Comparison of ENCODE assay signal across 8 cellular contexts in the genomic region with DNA sequence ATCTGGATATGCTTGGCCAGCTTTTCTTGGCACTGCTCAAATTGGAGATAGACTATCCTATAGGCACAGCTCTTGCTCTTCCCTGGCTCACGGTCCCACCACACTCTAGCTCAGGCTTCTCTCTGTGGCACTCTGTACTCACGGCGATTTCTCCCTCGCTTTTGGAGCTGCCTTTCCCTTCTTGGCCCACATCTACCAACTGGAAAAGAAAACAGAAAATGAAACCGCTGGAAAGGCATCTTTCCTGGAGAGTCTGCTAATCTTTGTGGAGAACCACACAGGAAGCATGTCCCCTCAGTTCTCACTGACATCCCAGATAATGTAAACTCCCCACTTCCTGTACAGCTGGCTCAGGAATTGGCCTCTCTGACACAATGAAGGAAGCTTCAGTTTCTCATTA.
DNase-seq lines count a peak whose midpoint lies in the region; ATAC-seq, FAIRE-seq and TF ChIP-seq lines count a peak whose summit lies in the region.

No MANE protein-coding gene starts in this region.

- H3K27ac ChIP-seq in kidney (ENCODE audit: low read depth in 2 of 2, low read length in 2 of 2) (peak overlapping the region; percentile 40 to 54), suprapubic skin (peak overlapping the region; percentile 18)

- ATAC-seq in GM21528 (IDR thresholded peaks at IDR 0.05; ENCODE audit: low FRiP score, unreplicated experiment), result no peak
- ATAC-seq in HG02970 (IDR thresholded peaks at IDR 0.05; ENCODE audit: low FRiP score, unreplicated experiment), result no peak
- ATAC-seq in HG02884 (IDR thresholded peaks at IDR 0.05; ENCODE audit: unreplicated experiment), result no peak

- WGBS in suprapubic skin, result 42% methylated on average over 5 of the region's 5 CpGs

- intact Hi-C loops in kidney (cut with DNase I), result no loop called here

- TF ChIP-seq CTCF in kidney (IDR thresholded peaks at IDR 0.05; ENCODE audit: borderline replicate concordance, extremely low read depth, insufficient read depth) (no peak), suprapubic skin (IDR thresholded peaks at IDR 0.05) (no peak)

- DNase-seq in HS-5 (ENCODE audit: low read depth), result peak; percentile 22
- DNase-seq in amniotic epithelial cell (ENCODE audit: low read depth), result peak; percentile 86
- DNase-seq in kidney, result no peak
- no peak for DNase-seq in suprapubic skin (ENCODE audit: low spot score in 2 of 2)
- DNase-seq in DMS 273 (lab: John Stamatoyannopoulos, UW; ENCODE audit: unreplicated experiment), result no peak

- no peaks in the 10 kb centered on the region for H3K36me3 ChIP-seq in kidney (ENCODE audit: control insufficient read depth in 1 of 2, insufficient read depth in 2 of 2, low read length in 2 of 2)
- no peaks in the 10 kb centered on the region for H3K36me3 ChIP-seq in suprapubic skin

- H3K9me3 ChIP-seq in kidney (ENCODE audit: control insufficient read depth in 1 of 2, low read length in 2 of 2), result peaks cover 0 to 5% of the 10 kb centered on the region in 2 donors
- no peaks in the 10 kb centered on the region for H3K9me3 ChIP-seq in suprapubic skin

- no peak for TF ChIP-seq EP300 in suprapubic skin (IDR thresholded peaks at IDR 0.05)

- H3K9ac ChIP-seq in kidney (ENCODE audit: low read length in 2 of 2), result peak overlapping the region in 1 of 2 donors; percentile 17

- no peak for FAIRE-seq in kidney (lab: Jason Lieb, UNC)

- H3K4me1 ChIP-seq in kidney (ENCODE audit: control insufficient read depth in 1 of 2, insufficient read depth in 1 of 2, low read depth in 1 of 2, low read length in 2 of 2) (peaks cover 0 to 2% of the 10 kb centered on the region in 2 donors), suprapubic skin (peaks cover 20% of the 10 kb centered on the region)

- no peak for TF ChIP-seq POLR2A in suprapubic skin (IDR thresholded peaks at IDR 0.05)

- H3K4me3 ChIP-seq in kidney (ENCODE audit: low read length in 2 of 2) (peak overlapping the region in 1 of 2 donors; percentile 38), suprapubic skin (peak overlapping the region; percentile 24)

- no peaks in the 10 kb centered on the region for H3K27me3 ChIP-seq in suprapubic skin

Comparison
In these comparisons a context has a peak if more than half of its experiments do, and no peak if none do; other contexts are left out.
1. DNase-seq: peak in HS-5 (single experiment) and amniotic epithelial cell (single experiment); none in kidney (single experiment), suprapubic skin (0 of 2) and DMS 273 (single experiment).